Comparison of ENCODE assay signal across 1 cellular context in the genomic region with DNA sequence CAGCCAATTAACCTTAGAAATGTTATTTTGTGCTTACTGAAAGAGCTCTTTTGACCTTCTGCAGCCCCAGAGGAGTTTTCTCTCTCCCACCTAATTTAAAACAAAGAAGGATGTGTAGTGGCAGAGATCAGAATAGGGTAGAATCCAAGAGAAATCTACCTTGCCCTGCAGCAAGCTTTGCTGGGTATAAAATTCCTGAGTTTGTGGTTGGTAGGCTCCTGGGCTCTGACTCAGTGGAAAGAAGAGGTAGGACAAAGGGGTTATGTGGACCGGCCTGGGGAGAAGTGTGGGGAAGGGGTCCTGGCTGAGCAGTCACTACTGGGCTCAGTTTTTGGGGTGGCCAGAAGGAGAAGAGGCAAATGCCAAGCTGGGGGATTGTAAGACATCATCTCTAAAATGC.
TF ChIP-seq lines count a peak whose summit lies in the region.

No MANE protein-coding gene starts in this region.

TF ChIP-seq in K562, 482 proteins besides CTCF, POLR2A, EP300 and RAD21:
- TF ChIP-seq ZFP1 (CRISPR knock-in tag; IDR thresholded peaks at IDR 0.05) (peak; percentile 80; the same call in 1 of the 2 replicates), ZNF695 (CRISPR knock-in tag; IDR thresholded peaks at IDR 0.05) (no peak)
TF ChIP-seq in K562: peak in this region for 1.
